In genomic region chr2:72915907-72916742, GRCh38 we compare ENCODE assay signal across 8 cellular contexts. TPM values are rescaled to one million over a fixed set of nuclear protein-coding genes. Genes with fewer than 3 reads are reported as not detected.
DNase-seq lines count a peak whose midpoint lies in the region; ATAC-seq and TF ChIP-seq lines count a peak whose summit lies in the region.

No MANE protein-coding gene starts in this region.

- intact Hi-C loops in OCI-LY7 (cut with micrococcal nuclease; ENCODE audit: unreplicated experiment) = no loop called here
- intact Hi-C loops in lower leg skin (cut with DNase I; ENCODE audit: low total_unique reads) = no loop called here
- intact Hi-C loops in stomach (cut with DNase I; ENCODE audit: low total_unique reads) = no loop called here

- H3K4me3 Mint-ChIP-seq in CD8-positive, alpha-beta memory T cell = peak overlapping the region; percentile 72 to 92 (median 79)

- WGBS in lower leg skin, 2 donors = 1% methylated on average over 58 to 72 of the region's 86 CpGs
- WGBS in stomach, 5 donors = 1% methylated on average over 56 to 86 of the region's 86 CpGs

- peak overlapping the region; percentile 58 for H3K4me3 ChIP-seq in CD8-positive, alpha-beta memory T cell (ENCODE audit: low read length)
- peak overlapping the region; percentile 30 for H3K4me3 ChIP-seq in OCI-LY7 (ENCODE audit: low read depth, low read length, poor library complexity, severe bottlenecking)
- no peak overlapping the region for H3K4me3 ChIP-seq in cardiac fibroblast (replicated peaks in 1 of 2; ENCODE audit: low read depth in 2 of 2, low read length in 2 of 2)
- H3K4me3 ChIP-seq in lower leg skin (ENCODE audit: low read depth, poor library complexity, severe bottlenecking) = peak overlapping the region; percentile 22
- H3K4me3 ChIP-seq in stomach = peak overlapping the region; percentile 42 to 63 (median 48)

- peaks cover 44% of the 10 kb centered on the region for H3K4me1 ChIP-seq in CD8-positive, alpha-beta memory T cell (ENCODE audit: insufficient read depth, low read length)
- H3K4me1 ChIP-seq in OCI-LY7 (ENCODE audit: insufficient read depth, low read length, poor library complexity, severe bottlenecking) (peaks cover 5% of the 10 kb centered on the region), stomach (peaks cover 47 to 65% (median 55%) of the 10 kb centered on the region in 4 donors)

- no peak for TF ChIP-seq EP300 in stomach (IDR thresholded peaks at IDR 0.05)

- no peaks in the 10 kb centered on the region for H4K20me1 ChIP-seq in OCI-LY7 (ENCODE audit: insufficient read depth, low read length)

- peak; percentile 34 for TF ChIP-seq POLR2A in GM19099 (IDR thresholded peaks at IDR 0.05; ENCODE audit: extremely low read depth, insufficient read length, low read depth)
- no peak for TF ChIP-seq POLR2A in lower leg skin (IDR thresholded peaks at IDR 0.05)
- no peak for TF ChIP-seq POLR2A in stomach (IDR thresholded peaks at IDR 0.05)

- no peaks in the 10 kb centered on the region for H3K36me3 Mint-ChIP-seq in CD8-positive, alpha-beta memory T cell

- TF ChIP-seq CTCF in OCI-LY7 (conservative IDR thresholded peaks at IDR 0.05; ENCODE audit: low read length) (no peak), cardiac fibroblast (IDR thresholded peaks at IDR 0.05; ENCODE audit: low read depth, low read length) (no peak), lower leg skin (IDR thresholded peaks at IDR 0.05) (no peak), stomach (IDR thresholded peaks at IDR 0.05) (no peak)

- H2AFZ ChIP-seq in OCI-LY7 (ENCODE audit: low read length) = no peak overlapping the region

- CTCF ChIA-PET in CD8-positive, alpha-beta memory T cell (lab: Charles Lee) = interaction anchor here (1.2 to 1.3 kb wide), 2 partner anchors 24 to 29 kb away, joined by 4 to 7 read pairs; partner anchors contain the start of gene SPR
- CTCF ChIA-PET in OCI-LY7 (lab: Charles Lee; ENCODE audit: unreplicated experiment) = no interaction called here

- BruUV-seq in OCI-LY7 (replicated peaks; lab: Mats Ljungman, UMichigan) = no TSS peak

- H3K9me3 ChIP-seq in CD8-positive, alpha-beta memory T cell (ENCODE audit: low read length) = no peaks in the 10 kb centered on the region
- H3K9me3 ChIP-seq in OCI-LY7 (ENCODE audit: low read length) (no peaks in the 10 kb centered on the region), stomach (peaks cover 0 to 12% (median 0%) of the 10 kb centered on the region in 4 donors)

- no peaks in the 10 kb centered on the region for H3K79me2 ChIP-seq in OCI-LY7 (ENCODE audit: insufficient read depth, low read depth, low read length)

- POLR2A ChIA-PET in CD8-positive, alpha-beta memory T cell (lab: Charles Lee) = no interaction called here
- POLR2A ChIA-PET in OCI-LY7 (lab: Charles Lee) = no interaction called here

- no peaks in the 10 kb centered on the region for H3K9me2 ChIP-seq in OCI-LY7 (ENCODE audit: insufficient read depth, low read length)

- peak overlapping the region; percentile 50 for H3K4me2 ChIP-seq in OCI-LY7 (ENCODE audit: low read length)

- no peaks in the 10 kb centered on the region for H3K36me3 ChIP-seq in CD8-positive, alpha-beta memory T cell (ENCODE audit: insufficient read depth, low read length)
- no peaks in the 10 kb centered on the region for H3K36me3 ChIP-seq in OCI-LY7 (ENCODE audit: insufficient read depth, low read length)
- H3K36me3 ChIP-seq in stomach = no peaks in the 10 kb centered on the region

- H3K27me3 Mint-ChIP-seq in CD8-positive, alpha-beta memory T cell = peaks cover 60 to 71% of the 10 kb centered on the region in 2 donors

- H3K27me3 ChIP-seq in CD8-positive, alpha-beta memory T cell (ENCODE audit: insufficient read depth, low read length, poor library complexity, severe bottlenecking) = peaks cover 75% of the 10 kb centered on the region
- H3K27me3 ChIP-seq in stomach = peaks cover 61 to 100% (median 90%) of the 10 kb centered on the region in 3 donors

- no peak overlapping the region for H3K27ac ChIP-seq in CD8-positive, alpha-beta memory T cell (ENCODE audit: low read depth, low read length)
- no peak overlapping the region for H3K27ac ChIP-seq in OCI-LY7 (ENCODE audit: low read depth, low read length, poor library complexity, severe bottlenecking)
- no peak overlapping the region for H3K27ac ChIP-seq in stomach

- H3K9me3 Mint-ChIP-seq in CD8-positive, alpha-beta memory T cell = peaks cover 0 to 2% (median 0%) of the 10 kb centered on the region in 5 donors

- ATAC-seq in HG03139 (IDR thresholded peaks at IDR 0.05; ENCODE audit: unreplicated experiment) = peak; percentile 58

- peak in 3 of 5 donors; percentile 18 to 46 (median 34) for DNase-seq in CD8-positive, alpha-beta memory T cell
- DNase-seq in OCI-LY7 (ENCODE audit: low spot score) (peak; percentile 42), cardiac fibroblast (ENCODE audit: low read depth in 2 of 2) (peak; percentile 24 to 31), lower leg skin (ENCODE audit: low spot score in 2 of 2) (peak in 1 of 2 donors; percentile 85), stomach (peak; percentile 74), COLO829 (ENCODE audit: low spot score) (no peak)

- no peak overlapping the region for H3K27ac Mint-ChIP-seq in CD8-positive, alpha-beta memory T cell

- H3K4me1 Mint-ChIP-seq in CD8-positive, alpha-beta memory T cell = peaks cover 27 to 49% (median 35%) of the 10 kb centered on the region in 3 donors

RNA-seq across cellular contexts. Expression of gene EMX1, which starts 1.2 kb away (rescaled TPM):
- total RNA-seq in CD8-positive, alpha-beta memory T cell = under 1 TPM; 0.57 to 0.82 TPM
- polyA plus RNA-seq in CD8-positive, alpha-beta memory T cell = not detected
- not detected in 2 replicates for total RNA-seq in OCI-LY7 (2014; rRNA removed; shearing (Covaris generic))
- total RNA-seq in OCI-LY7 (2022) (not detected in 2 replicates), lower leg skin (under 1 TPM in 1 of 4 donors, not detected in 3; 0.26 TPM), stomach (10 to 100 TPM in 1 of 5 donors, not detected in 4; 32.1 TPM)
- under 1 TPM in 2 of 3 donors, not detected in 1; 0.18 to 0.62 TPM for polyA plus RNA-seq in stomach

RNA-seq across cellular contexts. Expression of gene SPR, which starts 28.9 kb away (rescaled TPM):
- 1 to 10 TPM; 8.8 to 9.3 TPM for total RNA-seq in CD8-positive, alpha-beta memory T cell
- polyA plus RNA-seq in CD8-positive, alpha-beta memory T cell = 0.14 TPM
- not detected in 2 replicates for total RNA-seq in OCI-LY7 (2014; rRNA removed; shearing (Covaris generic))
- total RNA-seq in OCI-LY7 (2022) = not detected in 2 replicates
- total RNA-seq in lower leg skin = 10 to 100 TPM in 3 of 4 donors, 1 to 10 TPM in 1; 8.0 to 20.3 (median 15.0) TPM
- 100 to 1,000 TPM in 1 of 5 donors, 10 to 100 TPM in 4; 11.7 to 133 (median 63.8) TPM for total RNA-seq in stomach
- polyA plus RNA-seq in stomach = 10 to 100 TPM; 42.2 to 49.2 (median 48.9) TPM

Comparison
In these comparisons a context has a peak if more than half of its experiments do, and no peak if none do; other contexts are left out.
1. H3K4me3 ChIP-seq: peak in CD8-positive, alpha-beta memory T cell (single experiment), OCI-LY7 (single experiment), lower leg skin (single experiment) and stomach (4 of 4); none in cardiac fibroblast (0 of 2).
2. RNA of gene SPR, which starts 28.9 kb away (total RNA-seq): 11.7 to 133 TPM in stomach, 8.0 to 20.3 TPM in lower leg skin and 8.8 to 9.3 TPM in CD8-positive, alpha-beta memory T cell; not detected in OCI-LY7; every median in the first group is over 4 times any median in the second.